Comparison of ENCODE assay signal across 11 cellular contexts in the genomic region with DNA sequence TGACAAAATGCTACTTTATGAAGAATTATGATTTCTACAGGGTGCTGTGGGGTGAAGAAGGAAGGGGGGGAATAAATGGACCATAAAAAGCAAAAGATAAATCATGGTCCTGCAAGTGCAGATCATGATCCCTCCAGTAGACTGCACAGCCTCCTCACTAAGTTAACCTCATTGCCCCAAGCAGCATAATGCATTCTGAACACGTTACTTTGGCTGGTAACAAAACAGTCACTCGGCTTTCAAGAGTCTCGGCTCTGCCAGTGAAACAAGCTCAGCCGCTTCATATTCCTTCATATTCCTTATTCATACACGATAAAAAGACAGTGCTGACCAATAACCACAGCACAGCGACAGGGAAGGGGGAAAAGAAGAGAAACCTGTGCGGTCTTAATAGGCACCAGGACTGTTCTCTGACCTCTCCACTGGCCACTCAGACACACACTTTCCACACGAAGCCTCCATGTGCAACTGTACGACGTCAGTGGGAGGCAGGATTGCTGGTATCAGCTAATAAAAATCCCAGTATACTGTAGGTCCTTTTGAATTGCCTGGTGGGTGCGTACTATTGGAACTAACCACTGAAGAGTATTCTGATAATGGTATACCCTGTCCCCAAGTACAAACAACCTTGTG.
DNase-seq lines count a peak whose midpoint lies in the region; ATAC-seq and TF ChIP-seq lines count a peak whose summit lies in the region.
"Had no signal": no experiment of that assay in that cellular context is flagged by ENCODE, and none has a peak within 500 bp of the region (broad histone marks: within the 10 kb centered on the region; RNA-seq: fewer than 3 reads in every experiment).

No MANE protein-coding gene starts in this region.

- H2AFZ ChIP-seq in GM23248, result no peak overlapping the region

- H3K27me3 Mint-ChIP-seq in activated T-helper 2 cell treated with anti-CD3 and anti-CD28 coated beads, Interferon-gamma antibody, Interleukin-2, Interleukin-4, amounts not matched to agents 10 μg/mL and 5 μg/mL and 100 μg/mL, durations not matched to agents 14 hours and 24 hours and 36 hours (ENCODE audit: low read depth), result no peaks in the 10 kb centered on the region
- no peaks in the 10 kb centered on the region for H3K27me3 Mint-ChIP-seq in mesothelial cell of epicardium (ENCODE audit: low read depth)

- no peak overlapping the region for H3K27ac Mint-ChIP-seq in activated T-helper 2 cell treated with anti-CD3 and anti-CD28 coated beads, Interferon-gamma antibody, Interleukin-2, Interleukin-4, amounts not matched to agents 10 μg/mL and 5 μg/mL and 100 μg/mL, durations not matched to agents 14 hours and 24 hours and 36 hours
- H3K27ac Mint-ChIP-seq in mesothelial cell of epicardium, result peak overlapping the region; percentile 41

- DNase-seq in GM23248, result no peak
- DNase-seq in activated T-helper 2 cell treated with anti-CD3 and anti-CD28 coated beads, Interferon-gamma antibody, Interleukin-2, Interleukin-4, amounts not matched to agents 10 μg/mL and 5 μg/mL and 100 μg/mL, durations not matched to agents 14 hours and 24 hours and 36 hours (ENCODE audit: low spot score), result no peak
- no peak for DNase-seq in mesothelial cell of epicardium (ENCODE audit: low spot score in 2 of 2, unreplicated experiment in 2 of 2)
- no peak for DNase-seq in kidney glomerular epithelial cell (lab: John Stamatoyannopoulos, UW)
- no peak for DNase-seq in HAP-1 (ENCODE audit: low spot score in 2 of 2)
- DNase-seq: amniotic stem cell, NCI-H2029 had no signal

- H3K4me1 ChIP-seq in BLaER1 (peaks cover 44% of the 10 kb centered on the region), GM23248 (ENCODE audit: insufficient read depth) (peaks cover 26% of the 10 kb centered on the region), HAP-1 (no peaks in the 10 kb centered on the region)

- peak overlapping the region; percentile 9 for H3K4me3 Mint-ChIP-seq in activated T-helper 2 cell treated with anti-CD3 and anti-CD28 coated beads, Interferon-gamma antibody, Interleukin-2, Interleukin-4, amounts not matched to agents 10 μg/mL and 5 μg/mL and 100 μg/mL, durations not matched to agents 14 hours and 24 hours and 36 hours (ENCODE audit: low read depth)
- no peak overlapping the region for H3K4me3 Mint-ChIP-seq in mesothelial cell of epicardium

- intact Hi-C loops in activated T-helper 2 cell treated with anti-CD3 and anti-CD28 coated beads, Interferon-gamma antibody, Interleukin-2, Interleukin-4, amounts not matched to agents 10 μg/mL and 5 μg/mL and 100 μg/mL, durations not matched to agents 14 hours and 24 hours and 36 hours (cut with micrococcal nuclease), result loop anchor here (5.0 kb wide), 1 partner anchor 124 kb away; no protein-coding TSS in a partner anchor

- H3K27me3 ChIP-seq in BLaER1, result no peaks in the 10 kb centered on the region
- no peaks in the 10 kb centered on the region for H3K27me3 ChIP-seq in GM23248 (replicated peaks; ENCODE audit: insufficient read depth)
- no peaks in the 10 kb centered on the region for H3K27me3 ChIP-seq in HAP-1 (ENCODE audit: low read depth)

- no peaks in the 10 kb centered on the region for H3K9me3 Mint-ChIP-seq in activated T-helper 2 cell treated with anti-CD3 and anti-CD28 coated beads, Interferon-gamma antibody, Interleukin-2, Interleukin-4, amounts not matched to agents 10 μg/mL and 5 μg/mL and 100 μg/mL, durations not matched to agents 14 hours and 24 hours and 36 hours
- peaks cover 5% of the 10 kb centered on the region for H3K9me3 Mint-ChIP-seq in mesothelial cell of epicardium

- no peak for TF ChIP-seq CTCF in mesothelial cell of epicardium (IDR thresholded peaks at IDR 0.05; ENCODE audit: unreplicated experiment)

- H3K9me3 ChIP-seq in BLaER1, result no peaks in the 10 kb centered on the region
- no peaks in the 10 kb centered on the region for H3K9me3 ChIP-seq in GM23248 (ENCODE audit: low read depth)
- no peaks in the 10 kb centered on the region for H3K9me3 ChIP-seq in HAP-1

- H3K4me1 Mint-ChIP-seq in activated T-helper 2 cell treated with anti-CD3 and anti-CD28 coated beads, Interferon-gamma antibody, Interleukin-2, Interleukin-4, amounts not matched to agents 10 μg/mL and 5 μg/mL and 100 μg/mL, durations not matched to agents 14 hours and 24 hours and 36 hours (ENCODE audit: low read depth), result peaks cover 44% of the 10 kb centered on the region
- peaks cover 16% of the 10 kb centered on the region for H3K4me1 Mint-ChIP-seq in mesothelial cell of epicardium

- peaks cover 33% of the 10 kb centered on the region for H3F3A ChIP-seq in GM23248 (ENCODE audit: insufficient read depth)

- H4K20me1 ChIP-seq in BLaER1, result peaks cover 14% of the 10 kb centered on the region; the same call in 1 of the 2 replicates
- H4K20me1 ChIP-seq in GM23248 (ENCODE audit: insufficient read depth), result no peaks in the 10 kb centered on the region

- 90 to 91% methylated on average over 11 of the region's 11 CpGs for WGBS in GM23248 (ENCODE audit: low coverage in 1 of 2, low lambda C conversion rate in 2 of 2, missing lambda C conversion rate in 2 of 2), 2 experiments

- H3K4me3 ChIP-seq in BLaER1 (no peak overlapping the region), GM23248 (no peak overlapping the region; the same call in 1 of the 2 replicates), HAP-1 (no peak overlapping the region)

- H3K4me2 ChIP-seq in BLaER1, result peak overlapping the region; percentile 74
- H3K4me2 ChIP-seq in GM23248 (ENCODE audit: unreplicated experiment), result peak overlapping the region; percentile 75

- H3K36me3 Mint-ChIP-seq in activated T-helper 2 cell treated with anti-CD3 and anti-CD28 coated beads, Interferon-gamma antibody, Interleukin-2, Interleukin-4, amounts not matched to agents 10 μg/mL and 5 μg/mL and 100 μg/mL, durations not matched to agents 14 hours and 24 hours and 36 hours (ENCODE audit: low read depth), result peaks cover 18% of the 10 kb centered on the region
- H3K36me3 Mint-ChIP-seq in mesothelial cell of epicardium, result peaks cover 2% of the 10 kb centered on the region

- peaks cover 76% of the 10 kb centered on the region for H3K79me2 ChIP-seq in GM23248 (ENCODE audit: insufficient read depth)

- ATAC-seq in HG03139 (IDR thresholded peaks at IDR 0.05; ENCODE audit: unreplicated experiment), result no peak
- no peak for ATAC-seq in GM18511 (IDR thresholded peaks at IDR 0.05; ENCODE audit: unreplicated experiment)
- ATAC-seq: activated CD4-positive, CD25-positive, alpha-beta regulatory T cell treated with anti-CD3 and anti-CD28 coated beads, Interleukin-2, amount 50 U/mL, for 24 hours had no signal

- H3K9me2 ChIP-seq in GM23248 (ENCODE audit: insufficient read depth), result no peaks in the 10 kb centered on the region

- H3K27ac ChIP-seq in BLaER1 (peak overlapping the region; percentile 73; the same call in 1 of the 2 replicates), GM23248 (peak overlapping the region; percentile 88)

- in situ Hi-C loops in GM23248 (cut with MboI), result no loop called here
- in situ Hi-C loops in HAP-1 (cut with MboI; ENCODE audit: low sequenced_read_pairs), result no loop called here

- H3K36me3 ChIP-seq in BLaER1, result peaks cover 5% of the 10 kb centered on the region; the same call in 1 of the 2 replicates
- no peaks in the 10 kb centered on the region for H3K36me3 ChIP-seq in GM23248 (ENCODE audit: low read depth)
- H3K36me3 ChIP-seq in HAP-1 (replicated peaks), result no peaks in the 10 kb centered on the region

- no peak overlapping the region for H3K9ac ChIP-seq in BLaER1
- no peak overlapping the region for H3K9ac ChIP-seq in GM23248
